ENCODE assay signal across 10 cellular contexts in the genomic region with DNA sequence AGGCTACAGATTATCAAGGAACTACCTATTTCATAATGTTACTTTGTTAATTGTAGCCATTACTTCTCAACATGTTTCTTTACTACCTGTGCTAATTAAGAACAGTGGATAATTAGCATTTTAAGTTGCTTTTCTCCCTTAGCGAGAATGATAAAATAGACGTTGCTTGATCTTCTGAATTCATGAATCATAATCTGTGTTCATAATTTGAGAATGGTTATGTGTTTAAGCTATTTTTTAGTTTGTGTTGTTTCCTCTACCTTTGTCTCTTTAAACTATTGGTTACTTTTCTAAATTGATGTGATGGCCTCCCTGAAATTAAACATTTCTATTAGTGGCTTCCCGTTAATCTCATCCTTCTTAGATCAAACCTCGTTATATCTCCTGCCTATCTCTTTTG. TPM values are rescaled to one million over a fixed set of nuclear protein-coding genes. Genes with fewer than 3 reads are reported as not detected.
A peak's percentile ranks its signal among the peaks of the same experiment; 100 is the strongest.
DNase-seq lines count a peak whose midpoint lies in the region; ATAC-seq, FAIRE-seq and TF ChIP-seq lines count a peak whose summit lies in the region.
"Had no signal": no experiment of that assay in that cellular context is flagged by ENCODE, and none has a peak within 500 bp of the region (broad histone marks: within the 10 kb centered on the region; RNA-seq: fewer than 3 reads in every experiment).

ZRANB1 (plus strand) TSS at position 301 of the 400 bp plus-strand sequence. CDS start 371 bp downstream, outside the sequence.

- no peak within 1 kb of the TSS for H3K4me2 ChIP-seq in HepG2 (ENCODE audit: low read depth, low read length)

- no TSS peak for BruUV-seq in HepG2 (replicated peaks; lab: Mats Ljungman, UMichigan)

- peaks cover 91% of the 10 kb centered on the region for H3K79me2 ChIP-seq in HepG2 (ENCODE audit: insufficient read depth, low read length)

- H3K36me3 ChIP-seq in MG63 (peaks cover 13% of the 10 kb centered on the region), breast epithelium (no peaks in the 10 kb centered on the region), HepG2 (replicated peaks in 1 of 2; ENCODE audit: control insufficient read depth in 1 of 2, insufficient read depth in 2 of 2, low read length in 2 of 2) (peaks cover 1 to 14% of the 10 kb centered on the region in 2 experiments; a peak in 3 of 5 replicates), spleen (peaks cover 0 to 17% (median 0%) of the 10 kb centered on the region in 6 donors)

- no peak for TF ChIP-seq EP300 in HepG2 (IDR thresholded peaks at IDR 0.05; ENCODE audit: low read depth in 2 of 2, low read length in 2 of 2)
- no peak for TF ChIP-seq EP300 in HepG2 (CRISPR knock-in tag; IDR thresholded peaks at IDR 0.05; ENCODE audit: borderline replicate concordance)

- H4K20me1 ChIP-seq in HepG2 (ENCODE audit: insufficient read depth, low read length) = peaks cover 47% of the 10 kb centered on the region

- CTCF ChIA-PET in HepG2 (lab: Yijun Ruan, JAX; ENCODE audit: low intra/inter-chr PET ratio, low total read pairs) = no interaction called here

- H3K27ac ChIP-seq in breast epithelium = peak within 1 kb of the TSS; percentile 22 to 76
- no peak within 1 kb of the TSS for H3K27ac ChIP-seq in HepG2 (ENCODE audit: extremely low read length, insufficient read depth, low read length)
- peak within 1 kb of the TSS in 2 of 8 donors; percentile 10 to 24 for H3K27ac ChIP-seq in spleen

- POLR2A ChIA-PET in HepG2 (lab: Yijun Ruan, JAX) = no interaction called here

- TF ChIP-seq POLR2A in breast epithelium (IDR thresholded peaks at IDR 0.05) = no peak
- no peak for TF ChIP-seq POLR2A in HepG2 (IDR thresholded peaks at IDR 0.05; ENCODE audit: insufficient read depth in 1 of 2, low read depth in 2 of 2, low read length in 2 of 2)
- no peak for TF ChIP-seq POLR2A in spleen (IDR thresholded peaks at IDR 0.05)

- H3K4me3 ChIP-seq in MG63 (no peak within 1 kb of the TSS), breast epithelium (peak within 1 kb of the TSS in 1 of 3 donors; percentile 15), HepG2 (replicated peaks in 1 of 3; ENCODE audit: insufficient read depth in 1 of 3, low read depth in 2 of 3, low read length in 3 of 3) (no peak within 1 kb of the TSS), spleen (no peak within 1 kb of the TSS)

- H3K9me3 ChIP-seq in MG63 (no peaks in the 10 kb centered on the region), breast epithelium (no peaks in the 10 kb centered on the region), HepG2 (ENCODE audit: low read length) (no peaks in the 10 kb centered on the region), spleen (no peaks in the 10 kb centered on the region)

- no peak for TF ChIP-seq CTCF in breast epithelium (IDR thresholded peaks at IDR 0.05)
- TF ChIP-seq CTCF in HepG2 (CRISPR knock-in tag; IDR thresholded peaks at IDR 0.05) = no peak
- no peak for TF ChIP-seq CTCF in spleen (IDR thresholded peaks at IDR 0.05 in 8 of 11, conservative IDR thresholded peaks at IDR 0.05 in 3 of 11)

- ATAC-seq in HepG2 (no peak), GM21737 (IDR thresholded peaks at IDR 0.05; ENCODE audit: unreplicated experiment) (no peak)

- no peak within 1 kb of the TSS for H3K9ac ChIP-seq in HepG2 (ENCODE audit: insufficient read depth, low read depth, low read length)

- no peaks in the 10 kb centered on the region; the same call in 1 of the 2 replicates for H3K27me3 ChIP-seq in MG63
- H3K27me3 ChIP-seq in breast epithelium = no peaks in the 10 kb centered on the region
- H3K27me3 ChIP-seq in HepG2 (ENCODE audit: control insufficient read depth in 1 of 2, insufficient read depth in 2 of 2, low read length in 2 of 2) = no peaks in the 10 kb centered on the region
- H3K27me3 ChIP-seq in spleen (replicated peaks in 1 of 7) = no peaks in the 10 kb centered on the region

- peaks cover 4 to 6% of the 10 kb centered on the region in 2 donors for H3K4me1 ChIP-seq in breast epithelium
- H3K4me1 ChIP-seq in HepG2 (ENCODE audit: insufficient read depth, low read length) = no peaks in the 10 kb centered on the region
- peaks cover 11 to 84% (median 56%) of the 10 kb centered on the region in 6 donors for H3K4me1 ChIP-seq in spleen

- intact Hi-C loops in breast epithelium (cut with DNase I; ENCODE audit: low total_unique reads) (no loop called here), HepG2 (cut with micrococcal nuclease; ENCODE audit: unreplicated experiment) (no loop called here), spleen (cut with DNase I; ENCODE audit: low total_unique reads) (no loop called here)

- 95% methylated on average over 4 of the region's 4 CpGs for WGBS in HepG2 (ENCODE audit: low lambda C conversion rate)
- WGBS in spleen, 5 donors = 81 to 90% (median 86%) methylated on average over 4 of the region's 4 CpGs

- in situ Hi-C loops in HepG2 (cut with HindIII; ENCODE audit: extremely low pct_ligation_motif_present, low pct_unique_long_range_greater_than_20kb) = no loop called here

- FAIRE-seq in HepG2 (lab: Jason Lieb, UNC) = no peak
- FAIRE-seq: RCC 7860 had no signal

- DNase-seq in MG63 (no peak), breast epithelium (ENCODE audit: low spot score in 2 of 2) (no peak), HepG2 (ENCODE audit: low spot score) (no peak), spleen (no peak), pons (ENCODE audit: low spot score) (no peak), AML-193 (lab: John Stamatoyannopoulos, UW) (no peak)
- no peak for DNase-seq in stimulated activated CD4-positive, alpha-beta T cell treated with anti-CD3 and anti-CD28 coated beads, Interleukin-12 subunit alpha, Interleukin-12 subunit beta, amount 100 ng/mL, for 4 hours
- DNase-seq: activated gamma-delta T cell treated with Interleukin-2 at 50 U/mL for 16 hours had no signal

- no peak within 1 kb of the TSS for H2AFZ ChIP-seq in HepG2 (ENCODE audit: low read length)

- TF ChIP-seq RAD21 in HepG2 (CRISPR knock-in tag; IDR thresholded peaks at IDR 0.05) = no peak

TF ChIP-seq in HepG2, 621 proteins besides CTCF, POLR2A, EP300 and RAD21 (continues in another document):
- no peak for TF ChIP-seq BRCA1 (CRISPR knock-in tag; IDR thresholded peaks at IDR 0.05)
- TF ChIP-seq, protein P1, sequence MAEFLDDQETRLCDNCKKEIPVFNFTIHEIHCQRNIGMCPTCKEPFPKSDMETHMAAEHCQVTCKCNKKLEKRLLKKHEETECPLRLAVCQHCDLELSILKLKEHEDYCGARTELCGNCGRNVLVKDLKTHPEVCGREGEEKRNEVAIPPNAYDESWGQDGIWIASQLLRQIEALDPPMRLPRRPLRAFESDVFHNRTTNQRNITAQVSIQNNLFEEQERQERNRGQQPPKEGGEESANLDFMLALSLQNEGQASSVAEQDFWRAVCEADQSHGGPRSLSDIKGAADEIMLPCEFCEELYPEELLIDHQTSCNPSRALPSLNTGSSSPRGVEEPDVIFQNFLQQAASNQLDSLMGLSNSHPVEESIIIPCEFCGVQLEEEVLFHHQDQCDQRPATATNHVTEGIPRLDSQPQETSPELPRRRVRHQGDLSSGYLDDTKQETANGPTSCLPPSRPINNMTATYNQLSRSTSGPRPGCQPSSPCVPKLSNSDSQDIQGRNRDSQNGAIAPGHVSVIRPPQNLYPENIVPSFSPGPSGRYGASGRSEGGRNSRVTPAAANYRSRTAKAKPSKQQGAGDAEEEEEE (CRISPR knock-in tag; IDR thresholded peaks at IDR 0.05; ENCODE audit: borderline replicate concordance) = no peak
- TF ChIP-seq, protein P2, sequence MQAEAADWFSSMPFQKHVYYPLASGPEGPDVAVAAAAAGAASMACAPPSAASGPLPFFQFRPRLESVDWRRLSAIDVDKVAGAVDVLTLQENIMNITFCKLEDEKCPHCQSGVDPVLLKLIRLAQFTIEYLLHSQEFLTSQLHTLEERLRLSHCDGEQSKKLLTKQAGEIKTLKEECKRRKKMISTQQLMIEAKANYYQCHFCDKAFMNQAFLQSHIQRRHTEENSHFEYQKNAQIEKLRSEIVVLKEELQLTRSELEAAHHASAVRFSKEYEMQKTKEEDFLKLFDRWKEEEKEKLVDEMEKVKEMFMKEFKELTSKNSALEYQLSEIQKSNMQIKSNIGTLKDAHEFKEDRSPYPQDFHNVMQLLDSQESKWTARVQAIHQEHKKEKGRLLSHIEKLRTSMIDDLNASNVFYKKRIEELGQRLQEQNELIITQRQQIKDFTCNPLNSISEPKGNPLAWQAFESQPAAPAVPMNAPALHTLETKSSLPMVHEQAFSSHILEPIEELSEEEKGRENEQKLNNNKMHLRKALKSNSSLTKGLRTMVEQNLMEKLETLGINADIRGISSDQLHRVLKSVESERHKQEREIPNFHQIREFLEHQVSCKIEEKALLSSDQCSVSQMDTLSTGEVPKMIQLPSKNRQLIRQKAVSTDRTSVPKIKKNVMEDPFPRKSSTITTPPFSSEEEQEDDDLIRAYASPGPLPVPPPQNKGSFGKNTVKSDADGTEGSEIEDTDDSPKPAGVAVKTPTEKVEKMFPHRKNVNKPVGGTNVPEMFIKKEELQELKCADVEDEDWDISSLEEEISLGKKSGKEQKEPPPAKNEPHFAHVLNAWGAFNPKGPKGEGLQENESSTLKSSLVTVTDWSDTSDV (CRISPR knock-in tag; IDR thresholded peaks at IDR 0.05) = no peak

RNA-seq across cellular contexts. Expression of gene ZRANB1, which starts in this region (rescaled TPM):
- total RNA-seq in MG63 (2014; rRNA removed; shearing (Covaris generic); ENCODE audit: low replicate concordance) = 20.9 and 24.4 TPM in 2 replicates
- total RNA-seq in breast epithelium = 10 to 100 TPM; 32.4 to 37.4 (median 35.1) TPM
- total RNA-seq in HepG2 (2016; rRNA removed; fragmentation: Illumina TruSeq; extraction: Trizol) = 19.6 and 20.7 TPM in 2 replicates
- total RNA-seq in HepG2 (2016; cell fraction: cytosol; rRNA removed; fragmentation: Illumina TruSeq; extraction: Trizol; ENCODE audit: low read depth) = 38.1 and 44.9 TPM in 2 replicates
- 19.4 and 21.1 TPM in 2 replicates for total RNA-seq in HepG2 (2016; cell fraction: insoluble cytoplasmic fraction; rRNA removed; fragmentation: Illumina TruSeq; extraction: Trizol)
- 26.2 and 28.8 TPM in 2 replicates for total RNA-seq in HepG2 (2016; cell fraction: membrane; rRNA removed; fragmentation: Illumina TruSeq; extraction: Trizol)
- 22.1 and 22.3 TPM in 2 replicates for total RNA-seq in HepG2 (2016; cell fraction: nucleus; rRNA removed; fragmentation: Illumina TruSeq; extraction: Trizol)
- polyA plus RNA-seq in HepG2 (2011; rRNA removed) = 9.6 and 10.3 TPM in 2 replicates
- 5.2 and 8.8 TPM in 2 replicates for polyA plus RNA-seq in HepG2 (2011; cell fraction: cytosol; rRNA removed)
- polyA plus RNA-seq in HepG2 (2011; cell fraction: nucleus; rRNA removed) = 4.3 and 5.7 TPM in 2 replicates
- 13.8 and 15.9 TPM in 2 replicates for polyA plus RNA-seq in HepG2 (2012)
- 2.2 and 2.6 TPM in 2 replicates for polyA plus RNA-seq in HepG2 (2016; cell fraction: cytosol; fragmentation: Illumina TruSeq; extraction: Trizol; ENCODE audit: low read depth)
- polyA plus RNA-seq in HepG2 (2016; cell fraction: insoluble cytoplasmic fraction; fragmentation: Illumina TruSeq; extraction: Trizol; ENCODE audit: low read depth) = 15.8 and 16.5 TPM in 2 replicates
- 7.6 and 8.4 TPM in 2 replicates for polyA plus RNA-seq in HepG2 (2016; cell fraction: membrane; fragmentation: Illumina TruSeq; extraction: Trizol; ENCODE audit: low read depth)
- 18.8 and 21.5 TPM in 2 replicates for polyA plus RNA-seq in HepG2 (2016; cell fraction: nucleus; fragmentation: Illumina TruSeq; extraction: Trizol; ENCODE audit: insufficient read depth, low read depth)
- 14.9 and 19.7 TPM in 2 replicates for polyA minus RNA-seq in HepG2 (2011; rRNA and poly(A)+ RNA removed; ENCODE audit: low replicate concordance)
- 15.5 and 21.6 TPM in 2 replicates for polyA minus RNA-seq in HepG2 (2011; cell fraction: cytosol; rRNA and poly(A)+ RNA removed)
- 30.3 and 31.8 TPM in 2 replicates for polyA minus RNA-seq in HepG2 (2011; cell fraction: nucleus; rRNA and poly(A)+ RNA removed)
- 10 to 100 TPM; 16.1 to 28.8 (median 20.3) TPM for total RNA-seq in spleen
- polyA plus RNA-seq in spleen = 1 to 10 TPM; 5.0 to 8.0 (median 5.3) TPM
